In genomic region chr5:65190328-65191053, GRCh38 we compare ENCODE assay signal across 12 cellular contexts.
DNase-seq lines count a peak whose midpoint lies in the region; ATAC-seq, FAIRE-seq and TF ChIP-seq lines count a peak whose summit lies in the region.
"Had no signal": no experiment of that assay in that cellular context is flagged by ENCODE, and none has a peak within 500 bp of the region (broad histone marks: within the 10 kb centered on the region; RNA-seq: fewer than 3 reads in every experiment).

No MANE protein-coding gene starts in this region.

- no peak for TF ChIP-seq CTCF in bronchial epithelial cell (IDR thresholded peaks at IDR 0.05; ENCODE audit: insufficient read depth, low read length, severe bottlenecking)

- no peak for FAIRE-seq in bronchial epithelial cell (lab: Jason Lieb, UNC)

- H3K4me3 ChIP-seq in bronchial epithelial cell (ENCODE audit: low read depth, low read length) = no peak overlapping the region

- no peaks in the 10 kb centered on the region for H3K36me3 ChIP-seq in bronchial epithelial cell (ENCODE audit: control insufficient read depth, insufficient read depth, low read length)

- DNase-seq in A172 (ENCODE audit: low spot score) (peak; percentile 90), bronchial epithelial cell (ENCODE audit: low read depth) (peak; percentile 96), NCI-H345 treated with DMSO at 0.1 percent for 48 hours (lab: John Stamatoyannopoulos, UW; ENCODE audit: unreplicated experiment) (no peak), NCI-H2081 (lab: John Stamatoyannopoulos, UW) (no peak), NCI-H1105 treated with DMSO at 0.1 percent for 48 hours (lab: John Stamatoyannopoulos, UW) (no peak)
- no peak for DNase-seq in effector CD8-positive, alpha-beta T cell (lab: John Stamatoyannopoulos, UW)
- DNase-seq: activated B cell treated with CpG ODN at 0.5 μM for 24 hours; DMS79 treated with DMSO at 0.1 percent for 48 hours; hypothalamus; stimulated activated CD4-positive, alpha-beta T cell treated with anti-CD3 and anti-CD28 coated beads, Interleukin-4, amount 100 ng/mL, for 1 hour had no signal

- peak; percentile 72 for ATAC-seq in GM18870 (IDR thresholded peaks at IDR 0.05; ENCODE audit: unreplicated experiment)
- ATAC-seq in HG03196 (IDR thresholded peaks at IDR 0.05; ENCODE audit: unreplicated experiment) = peak; percentile 64

- no peaks in the 10 kb centered on the region for H3K27me3 ChIP-seq in bronchial epithelial cell (ENCODE audit: control insufficient read depth, insufficient read depth, low read length)

Comparison
In these comparisons a context has a peak if more than half of its experiments do, and no peak if none do; other contexts are left out.
1. DNase-seq: peak in A172 (single experiment) and bronchial epithelial cell (single experiment); none in effector CD8-positive, alpha-beta T cell (single experiment), NCI-H345 treated with DMSO at 0.1 percent for 48 hours (single experiment), NCI-H2081 (0 of 2) and NCI-H1105 treated with DMSO at 0.1 percent for 48 hours (single experiment).